ENCODE assay signal across 1 cellular context in the genomic region with DNA sequence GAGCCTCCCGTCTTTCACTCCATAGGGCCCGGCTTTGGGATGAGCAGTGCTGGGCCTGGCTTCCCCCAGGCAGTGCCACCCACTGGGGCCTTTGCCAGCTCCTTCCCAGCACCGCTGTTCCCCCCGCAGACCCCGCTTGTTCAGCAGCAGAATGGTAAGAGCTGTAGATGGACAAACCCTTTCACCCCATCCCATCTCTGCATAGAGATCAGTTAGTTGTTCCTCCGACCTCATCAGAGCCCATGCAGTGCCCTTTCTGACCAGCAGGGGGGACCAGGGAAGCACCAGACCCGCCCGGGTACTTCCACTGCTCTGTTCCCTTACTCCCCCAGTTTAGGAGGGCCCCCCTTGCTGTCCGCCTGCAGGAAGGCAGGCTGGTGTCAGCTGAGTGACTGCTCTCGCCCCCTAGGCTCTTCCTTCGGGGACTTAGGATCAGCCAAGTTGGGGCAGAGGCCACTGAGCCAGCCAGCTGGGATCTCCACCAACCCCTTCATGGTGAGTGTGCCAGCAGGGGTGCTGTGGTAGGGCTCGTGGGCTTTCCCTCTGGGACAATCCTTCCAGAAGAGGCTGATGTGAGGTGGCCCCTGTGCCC.
A peak's percentile ranks its signal among the peaks of the same experiment; 100 is the strongest.
TF ChIP-seq lines count a peak whose summit lies in the region.

No MANE protein-coding gene starts in this region.

TF ChIP-seq in K562, 482 proteins besides CTCF, POLR2A, EP300 and RAD21 (continues in another document):
- TF ChIP-seq, protein P1, sequence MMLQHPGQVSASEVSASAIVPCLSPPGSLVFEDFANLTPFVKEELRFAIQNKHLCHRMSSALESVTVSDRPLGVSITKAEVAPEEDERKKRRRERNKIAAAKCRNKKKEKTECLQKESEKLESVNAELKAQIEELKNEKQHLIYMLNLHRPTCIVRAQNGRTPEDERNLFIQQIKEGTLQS (IDR thresholded peaks at IDR 0.05), result no peak
- TF ChIP-seq, protein P1 (CRISPR knock-in tag; conservative IDR thresholded peaks at IDR 0.05), result 0 out of 2 replicates have a peak, but pooled peaks have one; percentile 30
- TF ChIP-seq KAT7 (CRISPR knock-in tag; IDR thresholded peaks at IDR 0.05; ENCODE audit: borderline replicate concordance), result no peak
- TF ChIP-seq SAFB2 (IDR thresholded peaks at IDR 0.05; ENCODE audit: borderline replicate concordance, low read depth, low read length, severe bottlenecking), result no peak
- peak; percentile 25; the same call in 1 of the 2 replicates for TF ChIP-seq ZNF263 (CRISPR knock-in tag; IDR thresholded peaks at IDR 0.05; ENCODE audit: borderline replicate concordance)
- TF ChIP-seq, protein P2, sequence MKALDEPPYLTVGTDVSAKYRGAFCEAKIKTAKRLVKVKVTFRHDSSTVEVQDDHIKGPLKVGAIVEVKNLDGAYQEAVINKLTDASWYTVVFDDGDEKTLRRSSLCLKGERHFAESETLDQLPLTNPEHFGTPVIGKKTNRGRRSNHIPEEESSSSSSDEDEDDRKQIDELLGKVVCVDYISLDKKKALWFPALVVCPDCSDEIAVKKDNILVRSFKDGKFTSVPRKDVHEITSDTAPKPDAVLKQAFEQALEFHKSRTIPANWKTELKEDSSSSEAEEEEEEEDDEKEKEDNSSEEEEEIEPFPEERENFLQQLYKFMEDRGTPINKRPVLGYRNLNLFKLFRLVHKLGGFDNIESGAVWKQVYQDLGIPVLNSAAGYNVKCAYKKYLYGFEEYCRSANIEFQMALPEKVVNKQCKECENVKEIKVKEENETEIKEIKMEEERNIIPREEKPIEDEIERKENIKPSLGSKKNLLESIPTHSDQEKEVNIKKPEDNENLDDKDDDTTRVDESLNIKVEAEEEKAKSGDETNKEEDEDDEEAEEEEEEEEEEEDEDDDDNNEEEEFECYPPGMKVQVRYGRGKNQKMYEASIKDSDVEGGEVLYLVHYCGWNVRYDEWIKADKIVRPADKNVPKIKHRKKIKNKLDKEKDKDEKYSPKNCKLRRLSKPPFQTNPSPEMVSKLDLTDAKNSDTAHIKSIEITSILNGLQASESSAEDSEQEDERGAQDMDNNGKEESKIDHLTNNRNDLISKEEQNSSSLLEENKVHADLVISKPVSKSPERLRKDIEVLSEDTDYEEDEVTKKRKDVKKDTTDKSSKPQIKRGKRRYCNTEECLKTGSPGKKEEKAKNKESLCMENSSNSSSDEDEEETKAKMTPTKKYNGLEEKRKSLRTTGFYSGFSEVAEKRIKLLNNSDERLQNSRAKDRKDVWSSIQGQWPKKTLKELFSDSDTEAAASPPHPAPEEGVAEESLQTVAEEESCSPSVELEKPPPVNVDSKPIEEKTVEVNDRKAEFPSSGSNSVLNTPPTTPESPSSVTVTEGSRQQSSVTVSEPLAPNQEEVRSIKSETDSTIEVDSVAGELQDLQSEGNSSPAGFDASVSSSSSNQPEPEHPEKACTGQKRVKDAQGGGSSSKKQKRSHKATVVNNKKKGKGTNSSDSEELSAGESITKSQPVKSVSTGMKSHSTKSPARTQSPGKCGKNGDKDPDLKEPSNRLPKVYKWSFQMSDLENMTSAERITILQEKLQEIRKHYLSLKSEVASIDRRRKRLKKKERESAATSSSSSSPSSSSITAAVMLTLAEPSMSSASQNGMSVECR (CRISPR knock-in tag; IDR thresholded peaks at IDR 0.05), result 0 out of 2 replicates have a peak, but pooled peaks have one; percentile 49
- TF ChIP-seq ZBTB17 (CRISPR knock-in tag; IDR thresholded peaks at IDR 0.05), result no peak
- TF ChIP-seq CBFB (CRISPR knock-in tag; IDR thresholded peaks at IDR 0.05), result peak; percentile 76; the same call in 1 of the 2 replicates
- TF ChIP-seq, protein P3, sequence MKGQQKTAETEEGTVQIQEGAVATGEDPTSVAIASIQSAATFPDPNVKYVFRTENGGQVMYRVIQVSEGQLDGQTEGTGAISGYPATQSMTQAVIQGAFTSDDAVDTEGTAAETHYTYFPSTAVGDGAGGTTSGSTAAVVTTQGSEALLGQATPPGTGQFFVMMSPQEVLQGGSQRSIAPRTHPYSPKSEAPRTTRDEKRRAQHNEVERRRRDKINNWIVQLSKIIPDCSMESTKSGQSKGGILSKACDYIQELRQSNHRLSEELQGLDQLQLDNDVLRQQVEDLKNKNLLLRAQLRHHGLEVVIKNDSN (CRISPR knock-in tag; IDR thresholded peaks at IDR 0.05), result peak; percentile 48
- TF ChIP-seq JUND (IDR thresholded peaks at IDR 0.05; ENCODE audit: borderline replicate concordance, low read depth, low read length), result peak; percentile 29; the same call in 1 of the 2 replicates
- no peak for TF ChIP-seq JUND (tag; IDR thresholded peaks at IDR 0.05; ENCODE audit: borderline replicate concordance, low read depth, low read length)
- TF ChIP-seq RB1 (IDR thresholded peaks at IDR 0.05; ENCODE audit: low read depth), result 0 out of 2 replicates have a peak, but pooled peaks have one; percentile 36
- peak; percentile 16; the same call in 1 of the 2 replicates for TF ChIP-seq RUNX1 (IDR thresholded peaks at IDR 0.05; ENCODE audit: low read depth)
- TF ChIP-seq, protein P4, sequence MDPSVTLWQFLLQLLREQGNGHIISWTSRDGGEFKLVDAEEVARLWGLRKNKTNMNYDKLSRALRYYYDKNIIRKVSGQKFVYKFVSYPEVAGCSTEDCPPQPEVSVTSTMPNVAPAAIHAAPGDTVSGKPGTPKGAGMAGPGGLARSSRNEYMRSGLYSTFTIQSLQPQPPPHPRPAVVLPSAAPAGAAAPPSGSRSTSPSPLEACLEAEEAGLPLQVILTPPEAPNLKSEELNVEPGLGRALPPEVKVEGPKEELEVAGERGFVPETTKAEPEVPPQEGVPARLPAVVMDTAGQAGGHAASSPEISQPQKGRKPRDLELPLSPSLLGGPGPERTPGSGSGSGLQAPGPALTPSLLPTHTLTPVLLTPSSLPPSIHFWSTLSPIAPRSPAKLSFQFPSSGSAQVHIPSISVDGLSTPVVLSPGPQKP (CRISPR knock-in tag; IDR thresholded peaks at IDR 0.05), result no peak
- TF ChIP-seq NR1H2 (CRISPR knock-in tag; IDR thresholded peaks at IDR 0.05), result no peak
- TF ChIP-seq, protein P5, sequence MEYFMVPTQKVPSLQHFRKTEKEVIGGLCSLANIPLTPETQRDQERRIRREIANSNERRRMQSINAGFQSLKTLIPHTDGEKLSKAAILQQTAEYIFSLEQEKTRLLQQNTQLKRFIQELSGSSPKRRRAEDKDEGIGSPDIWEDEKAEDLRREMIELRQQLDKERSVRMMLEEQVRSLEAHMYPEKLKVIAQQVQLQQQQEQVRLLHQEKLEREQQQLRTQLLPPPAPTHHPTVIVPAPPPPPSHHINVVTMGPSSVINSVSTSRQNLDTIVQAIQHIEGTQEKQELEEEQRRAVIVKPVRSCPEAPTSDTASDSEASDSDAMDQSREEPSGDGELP (CRISPR knock-in tag; IDR thresholded peaks at IDR 0.05; ENCODE audit: borderline replicate concordance), result peak; percentile 72; the same call in 1 of the 2 replicates
- TF ChIP-seq, protein P6, sequence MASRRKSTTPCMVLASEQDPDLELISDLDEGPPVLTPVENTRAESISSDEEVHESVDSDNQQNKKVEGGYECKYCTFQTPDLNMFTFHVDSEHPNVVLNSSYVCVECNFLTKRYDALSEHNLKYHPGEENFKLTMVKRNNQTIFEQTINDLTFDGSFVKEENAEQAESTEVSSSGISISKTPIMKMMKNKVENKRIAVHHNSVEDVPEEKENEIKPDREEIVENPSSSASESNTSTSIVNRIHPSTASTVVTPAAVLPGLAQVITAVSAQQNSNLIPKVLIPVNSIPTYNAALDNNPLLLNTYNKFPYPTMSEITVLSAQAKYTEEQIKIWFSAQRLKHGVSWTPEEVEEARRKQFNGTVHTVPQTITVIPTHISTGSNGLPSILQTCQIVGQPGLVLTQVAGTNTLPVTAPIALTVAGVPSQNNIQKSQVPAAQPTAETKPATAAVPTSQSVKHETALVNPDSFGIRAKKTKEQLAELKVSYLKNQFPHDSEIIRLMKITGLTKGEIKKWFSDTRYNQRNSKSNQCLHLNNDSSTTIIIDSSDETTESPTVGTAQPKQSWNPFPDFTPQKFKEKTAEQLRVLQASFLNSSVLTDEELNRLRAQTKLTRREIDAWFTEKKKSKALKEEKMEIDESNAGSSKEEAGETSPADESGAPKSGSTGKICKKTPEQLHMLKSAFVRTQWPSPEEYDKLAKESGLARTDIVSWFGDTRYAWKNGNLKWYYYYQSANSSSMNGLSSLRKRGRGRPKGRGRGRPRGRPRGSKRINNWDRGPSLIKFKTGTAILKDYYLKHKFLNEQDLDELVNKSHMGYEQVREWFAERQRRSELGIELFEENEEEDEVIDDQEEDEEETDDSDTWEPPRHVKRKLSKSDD (conservative IDR thresholded peaks at IDR 0.05; ENCODE audit: low read length), result 0 out of 2 replicates have a peak, but pooled peaks have one; percentile 26
- TF ChIP-seq, protein P7, sequence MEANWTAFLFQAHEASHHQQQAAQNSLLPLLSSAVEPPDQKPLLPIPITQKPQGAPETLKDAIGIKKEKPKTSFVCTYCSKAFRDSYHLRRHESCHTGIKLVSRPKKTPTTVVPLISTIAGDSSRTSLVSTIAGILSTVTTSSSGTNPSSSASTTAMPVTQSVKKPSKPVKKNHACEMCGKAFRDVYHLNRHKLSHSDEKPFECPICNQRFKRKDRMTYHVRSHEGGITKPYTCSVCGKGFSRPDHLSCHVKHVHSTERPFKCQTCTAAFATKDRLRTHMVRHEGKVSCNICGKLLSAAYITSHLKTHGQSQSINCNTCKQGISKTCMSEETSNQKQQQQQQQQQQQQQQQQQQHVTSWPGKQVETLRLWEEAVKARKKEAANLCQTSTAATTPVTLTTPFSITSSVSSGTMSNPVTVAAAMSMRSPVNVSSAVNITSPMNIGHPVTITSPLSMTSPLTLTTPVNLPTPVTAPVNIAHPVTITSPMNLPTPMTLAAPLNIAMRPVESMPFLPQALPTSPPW (CRISPR knock-in tag; IDR thresholded peaks at IDR 0.05), result peak; percentile 75; the same call in 1 of the 2 replicates
- TF ChIP-seq CC2D1A (IDR thresholded peaks at IDR 0.05), result peak; percentile 64
- TF ChIP-seq KLF16 (IDR thresholded peaks at IDR 0.05), result 0 out of 2 replicates have a peak, but pooled peaks have one; percentile 28
- TF ChIP-seq ZNF12 (CRISPR knock-in tag; IDR thresholded peaks at IDR 0.05), result 0 out of 2 replicates have a peak, but pooled peaks have one; percentile 56
- TF ChIP-seq, protein P8, sequence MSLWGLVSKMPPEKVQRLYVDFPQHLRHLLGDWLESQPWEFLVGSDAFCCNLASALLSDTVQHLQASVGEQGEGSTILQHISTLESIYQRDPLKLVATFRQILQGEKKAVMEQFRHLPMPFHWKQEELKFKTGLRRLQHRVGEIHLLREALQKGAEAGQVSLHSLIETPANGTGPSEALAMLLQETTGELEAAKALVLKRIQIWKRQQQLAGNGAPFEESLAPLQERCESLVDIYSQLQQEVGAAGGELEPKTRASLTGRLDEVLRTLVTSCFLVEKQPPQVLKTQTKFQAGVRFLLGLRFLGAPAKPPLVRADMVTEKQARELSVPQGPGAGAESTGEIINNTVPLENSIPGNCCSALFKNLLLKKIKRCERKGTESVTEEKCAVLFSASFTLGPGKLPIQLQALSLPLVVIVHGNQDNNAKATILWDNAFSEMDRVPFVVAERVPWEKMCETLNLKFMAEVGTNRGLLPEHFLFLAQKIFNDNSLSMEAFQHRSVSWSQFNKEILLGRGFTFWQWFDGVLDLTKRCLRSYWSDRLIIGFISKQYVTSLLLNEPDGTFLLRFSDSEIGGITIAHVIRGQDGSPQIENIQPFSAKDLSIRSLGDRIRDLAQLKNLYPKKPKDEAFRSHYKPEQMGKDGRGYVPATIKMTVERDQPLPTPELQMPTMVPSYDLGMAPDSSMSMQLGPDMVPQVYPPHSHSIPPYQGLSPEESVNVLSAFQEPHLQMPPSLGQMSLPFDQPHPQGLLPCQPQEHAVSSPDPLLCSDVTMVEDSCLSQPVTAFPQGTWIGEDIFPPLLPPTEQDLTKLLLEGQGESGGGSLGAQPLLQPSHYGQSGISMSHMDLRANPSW (CRISPR knock-in tag; IDR thresholded peaks at IDR 0.05), result peak; percentile 46; the same call in 1 of the 2 replicates
- no peak for TF ChIP-seq CREB1 (IDR thresholded peaks at IDR 0.05)
- 0 out of 2 replicates have a peak, but pooled peaks have one; percentile 27 for TF ChIP-seq CREB1 (CRISPR knock-in tag; IDR thresholded peaks at IDR 0.05)
- TF ChIP-seq CREM (IDR thresholded peaks at IDR 0.05; ENCODE audit: low read depth), result peak; percentile 34; the same call in 1 of the 2 replicates
- TF ChIP-seq, protein P9, sequence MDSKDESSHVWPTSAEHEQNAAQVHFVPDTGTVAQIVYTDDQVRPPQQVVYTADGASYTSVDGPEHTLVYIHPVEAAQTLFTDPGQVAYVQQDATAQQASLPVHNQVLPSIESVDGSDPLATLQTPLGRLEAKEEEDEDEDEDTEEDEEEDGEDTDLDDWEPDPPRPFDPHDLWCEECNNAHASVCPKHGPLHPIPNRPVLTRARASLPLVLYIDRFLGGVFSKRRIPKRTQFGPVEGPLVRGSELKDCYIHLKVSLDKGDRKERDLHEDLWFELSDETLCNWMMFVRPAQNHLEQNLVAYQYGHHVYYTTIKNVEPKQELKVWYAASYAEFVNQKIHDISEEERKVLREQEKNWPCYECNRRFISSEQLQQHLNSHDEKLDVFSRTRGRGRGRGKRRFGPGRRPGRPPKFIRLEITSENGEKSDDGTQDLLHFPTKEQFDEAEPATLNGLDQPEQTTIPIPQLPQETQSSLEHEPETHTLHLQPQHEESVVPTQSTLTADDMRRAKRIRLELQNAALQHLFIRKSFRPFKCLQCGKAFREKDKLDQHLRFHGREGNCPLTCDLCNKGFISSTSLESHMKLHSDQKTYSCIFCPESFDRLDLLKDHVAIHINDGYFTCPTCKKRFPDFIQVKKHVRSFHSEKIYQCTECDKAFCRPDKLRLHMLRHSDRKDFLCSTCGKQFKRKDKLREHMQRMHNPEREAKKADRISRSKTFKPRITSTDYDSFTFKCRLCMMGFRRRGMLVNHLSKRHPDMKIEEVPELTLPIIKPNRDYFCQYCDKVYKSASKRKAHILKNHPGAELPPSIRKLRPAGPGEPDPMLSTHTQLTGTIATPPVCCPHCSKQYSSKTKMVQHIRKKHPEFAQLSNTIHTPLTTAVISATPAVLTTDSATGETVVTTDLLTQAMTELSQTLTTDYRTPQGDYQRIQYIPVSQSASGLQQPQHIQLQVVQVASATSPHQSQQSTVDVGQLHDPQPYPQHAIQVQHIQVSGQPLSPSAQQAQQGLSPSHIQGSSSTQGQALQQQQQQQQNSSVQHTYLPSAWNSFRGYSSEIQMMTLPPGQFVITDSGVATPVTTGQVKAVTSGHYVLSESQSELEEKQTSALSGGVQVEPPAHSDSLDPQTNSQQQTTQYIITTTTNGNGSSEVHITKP (IDR thresholded peaks at IDR 0.05; ENCODE audit: partially characterized antibody), result no peak
- TF ChIP-seq ARID2 (IDR thresholded peaks at IDR 0.05), result peak; percentile 45; the same call in 1 of the 2 replicates
- peak; percentile 76 for TF ChIP-seq XRCC5 (IDR thresholded peaks at IDR 0.05; ENCODE audit: low read depth, low read length)
- 0 out of 2 replicates have a peak, but pooled peaks have one; percentile 30 for TF ChIP-seq TARDBP (IDR thresholded peaks at IDR 0.05)
- no peak for TF ChIP-seq CHD2 (IDR thresholded peaks at IDR 0.05; ENCODE audit: low read depth, low read length)
- TF ChIP-seq, protein P10, sequence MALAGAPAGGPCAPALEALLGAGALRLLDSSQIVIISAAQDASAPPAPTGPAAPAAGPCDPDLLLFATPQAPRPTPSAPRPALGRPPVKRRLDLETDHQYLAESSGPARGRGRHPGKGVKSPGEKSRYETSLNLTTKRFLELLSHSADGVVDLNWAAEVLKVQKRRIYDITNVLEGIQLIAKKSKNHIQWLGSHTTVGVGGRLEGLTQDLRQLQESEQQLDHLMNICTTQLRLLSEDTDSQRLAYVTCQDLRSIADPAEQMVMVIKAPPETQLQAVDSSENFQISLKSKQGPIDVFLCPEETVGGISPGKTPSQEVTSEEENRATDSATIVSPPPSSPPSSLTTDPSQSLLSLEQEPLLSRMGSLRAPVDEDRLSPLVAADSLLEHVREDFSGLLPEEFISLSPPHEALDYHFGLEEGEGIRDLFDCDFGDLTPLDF (CRISPR knock-in tag; IDR thresholded peaks at IDR 0.05), result 0 out of 2 replicates have a peak, but pooled peaks have one; percentile 15
